ENCODE assay signal across 1 cellular context in genomic region chr1:170041423-170042207, GRCh38.
TF ChIP-seq lines count a peak whose summit lies in the region.

No MANE protein-coding gene starts in this region.

TF ChIP-seq in K562, 482 proteins besides CTCF, POLR2A, EP300 and RAD21 (continued from another document):
- TF ChIP-seq GMEB1 (CRISPR knock-in tag; IDR thresholded peaks at IDR 0.05), result no peak
- no peak for TF ChIP-seq BRF2 (IDR thresholded peaks at IDR 0.05; ENCODE audit: borderline replicate concordance, insufficient read depth, insufficient read length)
- TF ChIP-seq CBFA2T3 (IDR thresholded peaks at IDR 0.05), result peak; percentile 78
- 0 out of 4 replicates have a peak, but pooled peaks of 1 of the 2 experiments have one; percentile 26 for TF ChIP-seq ZNF639 (CRISPR knock-in tag; conservative IDR thresholded peaks at IDR 0.05 in 1 of 2, IDR thresholded peaks at IDR 0.05 in 1 of 2)
- TF ChIP-seq NUFIP1 (IDR thresholded peaks at IDR 0.05; ENCODE audit: partially characterized antibody), result no peak
- no peak for TF ChIP-seq ATF6 (CRISPR knock-in tag; IDR thresholded peaks at IDR 0.05)
- no peak for TF ChIP-seq GTF2B (IDR thresholded peaks at IDR 0.05; ENCODE audit: extremely low read depth, insufficient read length)
- no peak for TF ChIP-seq CREBBP (IDR thresholded peaks at IDR 0.05; ENCODE audit: low read depth, low read length)
- TF ChIP-seq RHOXF2B (CRISPR knock-in tag; conservative IDR thresholded peaks at IDR 0.05), result no peak
- TF ChIP-seq POLR2AphosphoS5 (IDR thresholded peaks at IDR 0.05; ENCODE audit: control insufficient read depth, insufficient read depth, low read depth, low read length), result peak; percentile 25; the same call in 1 of the 2 replicates
- peak; percentile 62; the same call in 1 of the 2 replicates for TF ChIP-seq SMARCA4 (IDR thresholded peaks at IDR 0.05)
- peak; percentile 28; the same call in 1 of the 2 replicates for TF ChIP-seq MBD2 (IDR thresholded peaks at IDR 0.05; ENCODE audit: borderline replicate concordance, low read depth)
- no peak for TF ChIP-seq SP2 (IDR thresholded peaks at IDR 0.05; ENCODE audit: extremely low read depth, low read depth, low read length, poor library complexity, severe bottlenecking)
- no peak for TF ChIP-seq TRIM28 (IDR thresholded peaks at IDR 0.05)
